ENCODE assay signal across 36 cellular contexts in genomic region chr21:45390121-45390751, GRCh38. TPM values are rescaled to one million over a fixed set of nuclear protein-coding genes. Genes with fewer than 3 reads are reported as not detected.
DNase-seq lines count a peak whose midpoint lies in the region; ATAC-seq, FAIRE-seq and TF ChIP-seq lines count a peak whose summit lies in the region.
"Had no signal": no experiment of that assay in that cellular context is flagged by ENCODE, and none has a peak within 500 bp of the region (broad histone marks: within the 10 kb centered on the region; RNA-seq: fewer than 3 reads in every experiment).

No MANE protein-coding gene starts in this region.

- TF ChIP-seq POLR2A in heart left ventricle (IDR thresholded peaks at IDR 0.05), result no peak
- no peak for TF ChIP-seq POLR2A in H54 (IDR thresholded peaks at IDR 0.05; ENCODE audit: low read depth, low read length)

- peak; percentile 26 for DNase-seq in activated naive CD8-positive, alpha-beta T cell treated with anti-CD3 and anti-CD28 coated beads, Interleukin-2, amount 10 ng/mL, durations not matched to agents 7 days and 5 days
- no peak for DNase-seq in activated naive CD8-positive, alpha-beta T cell treated with anti-CD3 and anti-CD28 coated beads, Interleukin-2, amount 50 U/mL, for 24 hours
- DNase-seq in heart left ventricle (peak in 4 of 5 donors; percentile 14 to 43 (median 18)), mesenteric fat pad (ENCODE audit: low spot score) (peak; percentile 88), type B pancreatic cell (ENCODE audit: extremely low spot score, unreplicated experiment) (no peak), H54 (ENCODE audit: insufficient read length, low spot score) (no peak), DMS79 treated with DMSO at 0.1 percent for 48 hours (lab: John Stamatoyannopoulos, UW) (no peak)
- DNase-seq: activated CD4-positive, alpha-beta memory T cell treated with anti-CD3 and anti-CD28 coated beads, Interleukin-2, amount 10 ng/mL, durations not matched to agents 7 days and 5 days; activated CD8-positive, alpha-beta memory T cell treated with anti-CD3 and anti-CD28 coated beads, Interleukin-2, amount 50 U/mL, for 48 hours; colonic mucosa; DND-41; effector CD8-positive, alpha-beta T cell; GF-D8; HFFc6; immature natural killer cell; Karpas-422; midbrain; naive thymus-derived CD4-positive, alpha-beta T cell; NCI-H1417; NCI-H2081; NCI-H345; SIG-M5; stimulated activated CD4-positive, alpha-beta T cell treated with anti-CD3 and anti-CD28 coated beads, Interleukin-1b, Interleukin-23, amount 100 ng/mL, for 48 hours; stimulated activated naive CD8-positive, alpha-beta T cell treated with anti-CD3 and anti-CD28 coated beads, Interleukin-15, Interleukin-2, amounts not matched to agents 100 U/mL and 50 U/mL, for 24 hours; testis had no signal

- POLR2A ChIA-PET in activated naive CD8-positive, alpha-beta T cell treated with anti-CD3 and anti-CD28 coated beads, Interleukin-2, amount 10 ng/mL, durations not matched to agents 7 days and 5 days (lab: Charles Lee), result no interaction called here

- H3K9me3 Mint-ChIP-seq in activated naive CD8-positive, alpha-beta T cell treated with anti-CD3 and anti-CD28 coated beads, Interleukin-2, amount 10 ng/mL, durations not matched to agents 7 days and 5 days, result no peaks in the 10 kb centered on the region
- H3K9me3 Mint-ChIP-seq in activated naive CD8-positive, alpha-beta T cell treated with anti-CD3 and anti-CD28 coated beads, Interleukin-2, amount 50 U/mL, for 24 hours, result no peaks in the 10 kb centered on the region
- H3K9me3 Mint-ChIP-seq in type B pancreatic cell, result no peaks in the 10 kb centered on the region
- H3K9me3 Mint-ChIP-seq: activated CD4-positive, alpha-beta memory T cell treated with anti-CD3 and anti-CD28 coated beads, Interleukin-2, amount 10 ng/mL, durations not matched to agents 7 days and 5 days; activated naive CD4-positive, alpha-beta T cell treated with anti-CD3 and anti-CD28 coated beads, Interleukin-2, amount 50 U/mL, for 72 hours; activated T-helper 1 cell treated with anti-CD3 and anti-CD28 coated beads, Interleukin-12 subunit alpha, Interleukin-12 subunit beta, Interleukin-2, Interleukin-4 antibody, amounts not matched to agents 30 ng/mL and 10 ng/mL and 1 ng/mL, durations not matched to agents 14 hours and 24 hours and 36 hours; HFFc6; immature natural killer cell; naive thymus-derived CD4-positive, alpha-beta T cell; T-helper 2 cell treated with Interferon-gamma antibody and Interleukin-4, amounts not matched to agents 5 μg/mL and 100 μg/mL, for 36 hours had no signal

- FAIRE-seq in H54 (lab: Jason Lieb, UNC), result no peak

- no peak overlapping the region for H3K27ac Mint-ChIP-seq in activated naive CD8-positive, alpha-beta T cell treated with anti-CD3 and anti-CD28 coated beads, Interleukin-2, amount 10 ng/mL, durations not matched to agents 7 days and 5 days
- H3K27ac Mint-ChIP-seq in activated naive CD8-positive, alpha-beta T cell treated with anti-CD3 and anti-CD28 coated beads, Interleukin-2, amount 50 U/mL, for 24 hours, result no peak overlapping the region
- H3K27ac Mint-ChIP-seq in type B pancreatic cell, result peak overlapping the region; percentile 96
- H3K27ac Mint-ChIP-seq: activated CD4-positive, alpha-beta memory T cell treated with anti-CD3 and anti-CD28 coated beads, Interleukin-2, amount 10 ng/mL, durations not matched to agents 7 days and 5 days; activated naive CD4-positive, alpha-beta T cell treated with anti-CD3 and anti-CD28 coated beads, Interleukin-2, amount 50 U/mL, for 72 hours; activated T-helper 1 cell treated with anti-CD3 and anti-CD28 coated beads, Interleukin-12 subunit alpha, Interleukin-12 subunit beta, Interleukin-2, Interleukin-4 antibody, amounts not matched to agents 30 ng/mL and 10 ng/mL and 1 ng/mL, durations not matched to agents 14 hours and 24 hours and 36 hours; HFFc6; immature natural killer cell; T-helper 2 cell treated with Interferon-gamma antibody and Interleukin-4, amounts not matched to agents 5 μg/mL and 100 μg/mL, for 36 hours had no signal

- H3K4me1 ChIP-seq in heart left ventricle, result peaks cover 0 to 21% (median 17%) of the 10 kb centered on the region in 12 donors
- H3K4me1 ChIP-seq: colonic mucosa had no signal

- no peaks in the 10 kb centered on the region for H3K27me3 Mint-ChIP-seq in activated naive CD8-positive, alpha-beta T cell treated with anti-CD3 and anti-CD28 coated beads, Interleukin-2, amount 10 ng/mL, durations not matched to agents 7 days and 5 days
- H3K27me3 Mint-ChIP-seq in activated naive CD8-positive, alpha-beta T cell treated with anti-CD3 and anti-CD28 coated beads, Interleukin-2, amount 50 U/mL, for 24 hours, result peaks cover 4% of the 10 kb centered on the region
- no peaks in the 10 kb centered on the region for H3K27me3 Mint-ChIP-seq in type B pancreatic cell

- no peak for ATAC-seq in activated naive CD8-positive, alpha-beta T cell treated with anti-CD3 and anti-CD28 coated beads, Interleukin-2, amount 10 ng/mL, durations not matched to agents 7 days and 5 days (ENCODE audit: low read depth)
- ATAC-seq in activated naive CD8-positive, alpha-beta T cell treated with anti-CD3 and anti-CD28 coated beads, Interleukin-2, amount 50 U/mL, for 24 hours, result no peak
- ATAC-seq in heart left ventricle (no peak), HG03460 (IDR thresholded peaks at IDR 0.05; ENCODE audit: unreplicated experiment) (no peak)
- ATAC-seq: activated naive CD4-positive, alpha-beta T cell treated with anti-CD3 and anti-CD28 coated beads, Interleukin-2, amount 50 U/mL, for 72 hours; left lobe of liver; naive thymus-derived CD4-positive, alpha-beta T cell; Panc1; stimulated activated naive CD8-positive, alpha-beta T cell treated with anti-CD3 and anti-CD28 coated beads, Interleukin-15, Interleukin-2, amounts not matched to agents 100 U/mL and 50 U/mL, for 24 hours had no signal

- intact Hi-C loops in heart left ventricle (cut with DNase I), result loop anchor here in 1 of 10 donors (5.0 kb wide), 1 partner anchor 42 kb away; no protein-coding TSS in a partner anchor

- H3K4me3 Mint-ChIP-seq in activated naive CD8-positive, alpha-beta T cell treated with anti-CD3 and anti-CD28 coated beads, Interleukin-2, amount 10 ng/mL, durations not matched to agents 7 days and 5 days, result no peak overlapping the region
- H3K4me3 Mint-ChIP-seq in activated naive CD8-positive, alpha-beta T cell treated with anti-CD3 and anti-CD28 coated beads, Interleukin-2, amount 50 U/mL, for 24 hours, result no peak overlapping the region
- no peak overlapping the region for H3K4me3 Mint-ChIP-seq in type B pancreatic cell
- H3K4me3 Mint-ChIP-seq: activated CD4-positive, alpha-beta memory T cell treated with anti-CD3 and anti-CD28 coated beads, Interleukin-2, amount 10 ng/mL, durations not matched to agents 7 days and 5 days; activated T-helper 1 cell treated with anti-CD3 and anti-CD28 coated beads, Interleukin-12 subunit alpha, Interleukin-12 subunit beta, Interleukin-2, Interleukin-4 antibody, amounts not matched to agents 30 ng/mL and 10 ng/mL and 1 ng/mL, durations not matched to agents 14 hours and 24 hours and 36 hours; HFFc6; immature natural killer cell; naive thymus-derived CD4-positive, alpha-beta T cell; T-helper 2 cell treated with Interferon-gamma antibody and Interleukin-4, amounts not matched to agents 5 μg/mL and 100 μg/mL, for 36 hours had no signal

- WGBS in heart left ventricle, 4 donors, result 88 to 93% (median 91%) methylated on average over 17 to 28 of the region's 28 CpGs

- no peaks in the 10 kb centered on the region for H3K36me3 Mint-ChIP-seq in activated naive CD8-positive, alpha-beta T cell treated with anti-CD3 and anti-CD28 coated beads, Interleukin-2, amount 10 ng/mL, durations not matched to agents 7 days and 5 days
- H3K36me3 Mint-ChIP-seq in activated naive CD8-positive, alpha-beta T cell treated with anti-CD3 and anti-CD28 coated beads, Interleukin-2, amount 50 U/mL, for 24 hours (ENCODE audit: low read depth), result no peaks in the 10 kb centered on the region
- no peaks in the 10 kb centered on the region for H3K36me3 Mint-ChIP-seq in type B pancreatic cell
- H3K36me3 Mint-ChIP-seq: activated naive CD4-positive, alpha-beta T cell treated with anti-CD3 and anti-CD28 coated beads, Interleukin-2, amount 50 U/mL, for 72 hours; immature natural killer cell; naive thymus-derived CD4-positive, alpha-beta T cell had no signal

- no peak overlapping the region for H3K4me3 ChIP-seq in heart left ventricle
- H3K4me3 ChIP-seq: ascending aorta, colonic mucosa, smooth muscle cell, testis, vagina had no signal

- H3K9me3 ChIP-seq in heart left ventricle, result no peaks in the 10 kb centered on the region
- H3K9me3 ChIP-seq: ascending aorta, colonic mucosa, testis, vagina had no signal

- H3K27ac ChIP-seq in heart left ventricle, result no peak overlapping the region
- H3K27ac ChIP-seq: ascending aorta, colonic mucosa, epithelial cell of prostate, HL-60, testis, vagina had no signal

- H3K36me3 ChIP-seq in heart left ventricle, result no peaks in the 10 kb centered on the region
- H3K36me3 ChIP-seq: ascending aorta, colonic mucosa, vagina had no signal

- no peaks in the 10 kb centered on the region for H3K4me1 Mint-ChIP-seq in activated naive CD8-positive, alpha-beta T cell treated with anti-CD3 and anti-CD28 coated beads, Interleukin-2, amount 10 ng/mL, durations not matched to agents 7 days and 5 days
- H3K4me1 Mint-ChIP-seq in activated naive CD8-positive, alpha-beta T cell treated with anti-CD3 and anti-CD28 coated beads, Interleukin-2, amount 50 U/mL, for 24 hours, result no peaks in the 10 kb centered on the region
- peaks cover 17% of the 10 kb centered on the region for H3K4me1 Mint-ChIP-seq in type B pancreatic cell (ENCODE audit: unreplicated experiment)
- H3K4me1 Mint-ChIP-seq: activated CD4-positive, alpha-beta memory T cell treated with anti-CD3 and anti-CD28 coated beads, Interleukin-2, amount 10 ng/mL, durations not matched to agents 7 days and 5 days; immature natural killer cell had no signal

- TF ChIP-seq CTCF in heart left ventricle (IDR thresholded peaks at IDR 0.05) (no peak), type B pancreatic cell (conservative IDR thresholded peaks at IDR 0.05) (no peak)

- no peaks in the 10 kb centered on the region for H3K27me3 ChIP-seq in heart left ventricle
- H3K27me3 ChIP-seq: ascending aorta, colonic mucosa, testis, vagina had no signal

RNA-seq across cellular contexts. Expression of gene COL18A1, which starts 14.7 kb away (rescaled TPM):
- total RNA-seq in activated naive CD8-positive, alpha-beta T cell treated with anti-CD3 and anti-CD28 coated beads, Interleukin-2, amount 10 ng/mL, durations not matched to agents 7 days and 5 days, result 10 to 100 TPM; 12.5 to 12.8 TPM
- total RNA-seq in heart left ventricle (100 to 1,000 TPM in 2 of 9 donors, 10 to 100 TPM in 7; 31.7 to 109 (median 59.0) TPM), mesenteric fat pad (79.8 TPM), type B pancreatic cell (ENCODE audit: low replicate concordance) (150 and 168 TPM in 2 replicates)
- polyA plus RNA-seq in heart left ventricle, result 10 to 100 TPM; 38.9 to 65.6 TPM

Comparison
In these comparisons a context has a peak if more than half of its experiments do, and no peak if none do; other contexts are left out.
1. DNase-seq: peak in activated naive CD8-positive, alpha-beta T cell treated with anti-CD3 and anti-CD28 coated beads, Interleukin-2, amount 10 ng/mL, durations not matched to agents 7 days and 5 days (single experiment), heart left ventricle (4 of 5) and mesenteric fat pad (single experiment); none in activated naive CD8-positive, alpha-beta T cell treated with anti-CD3 and anti-CD28 coated beads, Interleukin-2, amount 50 U/mL, for 24 hours (single experiment), type B pancreatic cell (single experiment), H54 (single experiment) and DMS79 treated with DMSO at 0.1 percent for 48 hours (single experiment).